ENCODE assay signal across 1 cellular context in genomic region chr11:35927730-35928129, GRCh38.
TF ChIP-seq lines count a peak whose summit lies in the region.

No MANE protein-coding gene starts in this region.

TF ChIP-seq in HepG2, 621 proteins besides CTCF, POLR2A, EP300 and RAD21 (continued from another document and continues in another):
- TF ChIP-seq ZBTB34 (CRISPR knock-in tag; IDR thresholded peaks at IDR 0.05), result peak; percentile 58; the same call in 1 of the 2 replicates
- no peak for TF ChIP-seq PTBP1 (IDR thresholded peaks at IDR 0.05; ENCODE audit: low read depth, low read length, poor library complexity, severe bottlenecking)
- no peak; the same call in 1 of the 2 replicates for TF ChIP-seq ARID4A (CRISPR knock-in tag; IDR thresholded peaks at IDR 0.05; ENCODE audit: borderline replicate concordance)
- no peak for TF ChIP-seq ZFYVE20 (CRISPR knock-in tag; IDR thresholded peaks at IDR 0.05; ENCODE audit: borderline replicate concordance, low read depth)
- TF ChIP-seq ZNF414 (CRISPR knock-in tag; IDR thresholded peaks at IDR 0.05), result no peak
- peak; percentile 21; the same call in 1 of the 2 replicates for TF ChIP-seq SAP130 (CRISPR knock-in tag; IDR thresholded peaks at IDR 0.05; ENCODE audit: low read depth)
- no peak for TF ChIP-seq ZNF337 (CRISPR knock-in tag; IDR thresholded peaks at IDR 0.05; ENCODE audit: borderline replicate concordance, low read depth)
- TF ChIP-seq NFIB (CRISPR knock-in tag; IDR thresholded peaks at IDR 0.05; ENCODE audit: borderline replicate concordance), result no peak
- TF ChIP-seq GABPB1 (CRISPR knock-in tag; IDR thresholded peaks at IDR 0.05), result peak; percentile 31; the same call in 1 of the 2 replicates
- no peak for TF ChIP-seq ZSCAN25 (CRISPR knock-in tag; IDR thresholded peaks at IDR 0.05)
- 0 out of 2 replicates have a peak, but pooled peaks have one; percentile 23 for TF ChIP-seq HDAC2 (CRISPR knock-in tag; IDR thresholded peaks at IDR 0.05)
- no peak for TF ChIP-seq ZNF101 (CRISPR knock-in tag; IDR thresholded peaks at IDR 0.05; ENCODE audit: borderline replicate concordance, low read depth)
- TF ChIP-seq FOXK1 (CRISPR knock-in tag; IDR thresholded peaks at IDR 0.05; ENCODE audit: borderline replicate concordance, low read depth), result peak; percentile 44; the same call in 1 of the 2 replicates
- TF ChIP-seq ZNF605 (CRISPR knock-in tag; IDR thresholded peaks at IDR 0.05), result 0 out of 2 replicates have a peak, but pooled peaks have one; percentile 32
- TF ChIP-seq PITX1 (CRISPR knock-in tag; IDR thresholded peaks at IDR 0.05), result no peak
- peak; percentile 77 for TF ChIP-seq TRIM24 (CRISPR knock-in tag; IDR thresholded peaks at IDR 0.05)
- no peak for TF ChIP-seq CHD4 (IDR thresholded peaks at IDR 0.05; ENCODE audit: borderline replicate concordance, low read length)
- peak; percentile 28; the same call in 1 of the 2 replicates for TF ChIP-seq JUND (CRISPR knock-in tag; IDR thresholded peaks at IDR 0.05)
- 0 out of 2 replicates have a peak, but pooled peaks have one; percentile 20 for TF ChIP-seq NCOA2 (CRISPR knock-in tag; IDR thresholded peaks at IDR 0.05)
- peak; percentile 41; the same call in 1 of the 2 replicates for TF ChIP-seq ZNF350 (CRISPR knock-in tag; IDR thresholded peaks at IDR 0.05; ENCODE audit: borderline replicate concordance, low read depth)
- no peak for TF ChIP-seq NR2C2 (CRISPR knock-in tag; IDR thresholded peaks at IDR 0.05; ENCODE audit: borderline replicate concordance)
- TF ChIP-seq SMARCC2 (IDR thresholded peaks at IDR 0.05), result no peak
- TF ChIP-seq RARA (CRISPR knock-in tag; IDR thresholded peaks at IDR 0.05), result peak; percentile 18; the same call in 1 of the 2 replicates
- TF ChIP-seq ZNF12 (CRISPR knock-in tag; IDR thresholded peaks at IDR 0.05), result peak; percentile 85
- peak; percentile 51 for TF ChIP-seq SALL1 (CRISPR knock-in tag; IDR thresholded peaks at IDR 0.05)
- no peak for TF ChIP-seq ZFP37 (CRISPR knock-in tag; IDR thresholded peaks at IDR 0.05; ENCODE audit: borderline replicate concordance)
- TF ChIP-seq HOXA5 (CRISPR knock-in tag; IDR thresholded peaks at IDR 0.05), result 0 out of 2 replicates have a peak, but pooled peaks have one; percentile 33
- 0 out of 2 replicates have a peak, but pooled peaks have one; percentile 28 for TF ChIP-seq ZBTB43 (CRISPR knock-in tag; conservative IDR thresholded peaks at IDR 0.05)
- peak; percentile 93 for TF ChIP-seq ZNF644 (CRISPR knock-in tag; IDR thresholded peaks at IDR 0.05; ENCODE audit: low read depth)
- TF ChIP-seq ZMYM4 (CRISPR knock-in tag; IDR thresholded peaks at IDR 0.05), result 0 out of 2 replicates have a peak, but pooled peaks have one; percentile 22
- TF ChIP-seq U2AF1 (optimal IDR thresholded peaks at IDR 0.05; ENCODE audit: low read depth, low read length), result no peak
- TF ChIP-seq NONO (IDR thresholded peaks at IDR 0.05), result no peak
- peak; percentile 45; the same call in 1 of the 2 replicates for TF ChIP-seq NONO (CRISPR knock-in tag; conservative IDR thresholded peaks at IDR 0.05)
- TF ChIP-seq TSC22D2 (CRISPR knock-in tag; IDR thresholded peaks at IDR 0.05; ENCODE audit: borderline replicate concordance), result 0 out of 2 replicates have a peak, but pooled peaks have one; percentile 30
- TF ChIP-seq CCDC6 (CRISPR knock-in tag; IDR thresholded peaks at IDR 0.05), result 0 out of 2 replicates have a peak, but pooled peaks have one; percentile 29
- no peak for TF ChIP-seq TAF15 (IDR thresholded peaks at IDR 0.05; ENCODE audit: low read depth, low read length, poor library complexity, severe bottlenecking)
- no peak; the same call in 1 of the 2 replicates for TF ChIP-seq ZNF746 (CRISPR knock-in tag; IDR thresholded peaks at IDR 0.05)
- no peak for TF ChIP-seq THYN1 (CRISPR knock-in tag; IDR thresholded peaks at IDR 0.05; ENCODE audit: borderline replicate concordance, low read depth)
- no peak for TF ChIP-seq IRX3 (CRISPR knock-in tag; IDR thresholded peaks at IDR 0.05; ENCODE audit: borderline replicate concordance, low read depth)
- no peak for TF ChIP-seq SP5 (CRISPR knock-in tag; IDR thresholded peaks at IDR 0.05; ENCODE audit: borderline replicate concordance, low read depth)
- TF ChIP-seq ZNF614 (CRISPR knock-in tag; IDR thresholded peaks at IDR 0.05; ENCODE audit: borderline replicate concordance), result peak; percentile 60; the same call in 1 of the 2 replicates
- TF ChIP-seq ZNF646 (CRISPR knock-in tag; IDR thresholded peaks at IDR 0.05), result 0 out of 2 replicates have a peak, but pooled peaks have one; percentile 39
- TF ChIP-seq SOX5 (CRISPR knock-in tag; IDR thresholded peaks at IDR 0.05; ENCODE audit: borderline replicate concordance), result peak; percentile 24; the same call in 1 of the 2 replicates
- TF ChIP-seq ZNF292 (CRISPR knock-in tag; IDR thresholded peaks at IDR 0.05; ENCODE audit: borderline replicate concordance, low read depth), result peak; percentile 34; the same call in 1 of the 2 replicates
- TF ChIP-seq KDM2A (CRISPR knock-in tag; IDR thresholded peaks at IDR 0.05; ENCODE audit: borderline replicate concordance, low read depth), result peak; percentile 47; the same call in 1 of the 2 replicates
- TF ChIP-seq RARG (CRISPR knock-in tag; IDR thresholded peaks at IDR 0.05; ENCODE audit: low read depth), result no peak
- TF ChIP-seq ZNF512B (CRISPR knock-in tag; IDR thresholded peaks at IDR 0.05; ENCODE audit: borderline replicate concordance), result no peak
